8 cellular contexts compared by ENCODE assay signal in genomic region chr20:50189681-50190250, GRCh38. TPM values are rescaled to one million over a fixed set of nuclear protein-coding genes. Genes with fewer than 3 reads are reported as not detected.
A peak's percentile ranks its signal among the peaks of the same experiment; 100 is the strongest.
DNase-seq lines count a peak whose midpoint lies in the region; ATAC-seq and TF ChIP-seq lines count a peak whose summit lies in the region.

No MANE protein-coding gene starts in this region.

- no peak for TF ChIP-seq POLR2A in erythroblast (IDR thresholded peaks at IDR 0.05; ENCODE audit: low read length)
- TF ChIP-seq POLR2A in ovary (IDR thresholded peaks at IDR 0.05), result peak; percentile 4

- peak overlapping the region; percentile 74 for H3K4me3 ChIP-seq in ovary

- no peaks in the 10 kb centered on the region for H3K36me3 ChIP-seq in ovary

- TF ChIP-seq EP300 in ovary (IDR thresholded peaks at IDR 0.05), result no peak

- DNase-seq in DMS 273 (lab: John Stamatoyannopoulos, UW; ENCODE audit: unreplicated experiment), result peak; percentile 54
- no peak for DNase-seq in DMS 273 treated with DMSO at 0.1 percent for 48 hours (lab: John Stamatoyannopoulos, UW)
- peak; percentile 19 for DNase-seq in activated CD4-positive, alpha-beta T cell treated with anti-CD3 and anti-CD28 coated beads for 1 hour
- peak; percentile 54 to 67 for DNase-seq in erythroblast (lab: John Stamatoyannopoulos, UW)
- peak; percentile 63 to 81 (median 80) for DNase-seq in ovary
- no peak for DNase-seq in endothelial cell (ENCODE audit: low spot score)

- TF ChIP-seq CTCF in ovary (IDR thresholded peaks at IDR 0.05) (no peak), endothelial cell (IDR thresholded peaks at IDR 0.05; ENCODE audit: unreplicated experiment) (no peak)

- no peaks in the 10 kb centered on the region for H3K27me3 ChIP-seq in ovary

- 35 to 38% (median 35%) methylated on average over 17 to 29 of the region's 29 CpGs for WGBS in ovary, 3 donors

- H3K4me3 Mint-ChIP-seq in endothelial cell (ENCODE audit: unreplicated experiment), result no peak overlapping the region

- no peaks in the 10 kb centered on the region for H3K9me3 ChIP-seq in ovary

- peaks cover 8% of the 10 kb centered on the region for H3K27me3 Mint-ChIP-seq in endothelial cell (ENCODE audit: unreplicated experiment)

- ATAC-seq in HG02973 (IDR thresholded peaks at IDR 0.05; ENCODE audit: unreplicated experiment) (no peak), HG03460 (IDR thresholded peaks at IDR 0.05; ENCODE audit: unreplicated experiment) (no peak)

- H3K4me1 ChIP-seq in ovary (ENCODE audit: insufficient read depth), result peaks cover 11% of the 10 kb centered on the region

- H3K4me1 Mint-ChIP-seq in endothelial cell (ENCODE audit: unreplicated experiment), result peaks cover 19% of the 10 kb centered on the region

- no peaks in the 10 kb centered on the region for H3K9me3 Mint-ChIP-seq in endothelial cell (ENCODE audit: unreplicated experiment)

- no peak overlapping the region for H3K27ac Mint-ChIP-seq in endothelial cell (ENCODE audit: unreplicated experiment)

- H3K36me3 Mint-ChIP-seq in endothelial cell (ENCODE audit: low read depth, unreplicated experiment), result peaks cover 4% of the 10 kb centered on the region

- intact Hi-C loops in ovary (cut with DNase I), result loop anchor here (2.0 to 10.0 kb wide), 10 partner anchors 95 to 1205 kb away; no protein-coding TSS in a partner anchor

- peak overlapping the region; percentile 91 to 98 for H3K27ac ChIP-seq in ovary

RNA-seq across cellular contexts. Expression of gene CEBPB, which starts 0.9 kb away (rescaled TPM):
- total RNA-seq in ovary (100 to 1,000 TPM in 5 of 7 donors, 10 to 100 TPM in 2; 84.1 to 296 (median 153) TPM), endothelial cell (ENCODE audit: unreplicated experiment) (28.1 TPM)
- 10 to 100 TPM; 15.7 to 19.2 TPM for polyA plus RNA-seq in ovary

RNA-seq across cellular contexts. Expression of gene PEDS1, which starts 36.2 kb away (rescaled TPM):
- total RNA-seq in ovary (10 to 100 TPM in 6 of 7 donors, 1 to 10 TPM in 1; 7.5 to 18.2 (median 12.6) TPM), endothelial cell (ENCODE audit: unreplicated experiment) (39.7 TPM)
- 10 to 100 TPM; 11.6 to 11.7 TPM for polyA plus RNA-seq in ovary

Comparison
In these comparisons a context has a peak if more than half of its experiments do, and no peak if none do; other contexts are left out.
1. DNase-seq: peak in DMS 273 (single experiment), activated CD4-positive, alpha-beta T cell treated with anti-CD3 and anti-CD28 coated beads for 1 hour (single experiment), erythroblast (2 of 2) and ovary (5 of 5); none in DMS 273 treated with DMSO at 0.1 percent for 48 hours (single experiment) and endothelial cell (single experiment).